In the genomic region with DNA sequence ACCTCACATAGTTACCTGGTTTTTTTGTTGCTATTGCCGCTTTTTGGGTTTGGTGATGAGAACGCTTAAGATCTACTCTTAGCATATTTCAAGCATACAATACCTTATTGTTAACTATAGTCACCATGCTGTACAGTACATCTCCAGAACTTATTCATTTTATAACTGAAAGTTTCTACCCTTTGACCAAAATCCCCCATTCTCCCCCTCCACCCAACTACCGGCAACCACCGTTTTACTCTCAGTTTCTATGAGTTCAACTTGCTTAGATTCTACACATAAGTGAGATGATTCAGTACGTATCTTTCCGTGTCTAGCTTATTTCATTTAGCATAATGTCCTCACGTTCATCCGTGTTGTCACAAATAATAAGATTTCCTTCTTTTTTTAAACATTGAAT, we compare ENCODE assay signal across 12 cellular contexts.
DNase-seq lines count a peak whose midpoint lies in the region; ATAC-seq and TF ChIP-seq lines count a peak whose summit lies in the region.
"Had no signal": no experiment of that assay in that cellular context is flagged by ENCODE, and none has a peak within 500 bp of the region (broad histone marks: within the 10 kb centered on the region; RNA-seq: fewer than 3 reads in every experiment).

No MANE protein-coding gene starts in this region.

- peak; percentile 52 for DNase-seq in activated naive CD8-positive, alpha-beta T cell treated with anti-CD3 and anti-CD28 coated beads for 36 hours
- DNase-seq in epidermal melanocyte (ENCODE audit: insufficient read length, low spot score), result no peak
- DNase-seq in NCI-H1436 treated with DMSO at 0.1 percent for 48 hours (lab: John Stamatoyannopoulos, UW), result no peak
- DNase-seq in activated gamma-delta T cell (lab: John Stamatoyannopoulos, UW), result no peak
- no peak for DNase-seq in coronary artery (ENCODE audit: low spot score)
- DNase-seq: DMS53, NCI-H774 had no signal

- H3K9me3 Mint-ChIP-seq in activated naive CD8-positive, alpha-beta T cell treated with anti-CD3 and anti-CD28 coated beads for 36 hours, result peaks cover 32% of the 10 kb centered on the region

- H3K4me3 ChIP-seq in coronary artery, result no peak overlapping the region
- H3K4me3 ChIP-seq: cardiac muscle cell had no signal

- peak; percentile 96 for ATAC-seq in GM18520 (IDR thresholded peaks at IDR 0.05; ENCODE audit: unreplicated experiment)
- peak; percentile 98 for ATAC-seq in GM21423 (IDR thresholded peaks at IDR 0.05; ENCODE audit: unreplicated experiment)
- peak; percentile 98 for ATAC-seq in HG03139 (IDR thresholded peaks at IDR 0.05; ENCODE audit: unreplicated experiment)

- H3K4me3 Mint-ChIP-seq in activated naive CD8-positive, alpha-beta T cell treated with anti-CD3 and anti-CD28 coated beads for 36 hours, result no peak overlapping the region
- H3K4me3 Mint-ChIP-seq: neural crest cell had no signal

- peaks cover 10% of the 10 kb centered on the region for H3K4me1 Mint-ChIP-seq in activated naive CD8-positive, alpha-beta T cell treated with anti-CD3 and anti-CD28 coated beads for 36 hours
- H3K4me1 Mint-ChIP-seq: neural crest cell had no signal

- peaks cover 29% of the 10 kb centered on the region for H3K27me3 Mint-ChIP-seq in activated naive CD8-positive, alpha-beta T cell treated with anti-CD3 and anti-CD28 coated beads for 36 hours

- H3K36me3 Mint-ChIP-seq in activated naive CD8-positive, alpha-beta T cell treated with anti-CD3 and anti-CD28 coated beads for 36 hours, result peaks cover 6% of the 10 kb centered on the region

- no peak overlapping the region for H3K27ac Mint-ChIP-seq in activated naive CD8-positive, alpha-beta T cell treated with anti-CD3 and anti-CD28 coated beads for 36 hours

- no peak for TF ChIP-seq CTCF in coronary artery (IDR thresholded peaks at IDR 0.05)

- H3K27ac ChIP-seq in coronary artery, result no peak overlapping the region
- H3K27ac ChIP-seq: cardiac muscle cell had no signal
